1 cellular context compared by ENCODE assay signal in the genomic region with DNA sequence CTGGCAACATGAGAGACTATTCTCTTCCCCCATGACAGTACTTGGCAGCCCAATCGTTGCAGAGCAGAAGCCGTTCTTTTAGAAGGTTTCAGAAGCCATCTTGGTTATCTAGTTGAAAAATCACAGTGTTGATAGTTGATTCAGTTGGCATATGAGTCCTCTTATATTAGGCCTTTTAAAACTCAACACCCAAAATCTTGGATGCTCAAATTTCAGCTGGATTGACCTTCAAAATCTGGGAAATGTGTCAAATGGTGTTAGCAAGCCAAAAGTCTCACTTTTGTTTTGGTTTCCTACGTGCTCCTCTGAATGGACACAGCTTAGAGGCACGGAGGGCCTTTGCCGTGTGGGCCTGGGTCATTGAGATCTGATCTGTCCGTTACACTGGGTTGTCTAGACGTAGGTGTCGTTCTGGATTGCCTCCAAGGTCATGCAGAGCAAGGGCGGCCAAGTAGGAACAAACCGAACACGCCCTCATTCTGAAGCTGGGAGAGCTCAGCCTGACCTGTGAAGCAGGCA.
TF ChIP-seq lines count a peak whose summit lies in the region.

No MANE protein-coding gene starts in this region.

TF ChIP-seq in IMR-90, 13 proteins besides CTCF, POLR2A, EP300 and RAD21:
- TF ChIP-seq, protein P1, sequence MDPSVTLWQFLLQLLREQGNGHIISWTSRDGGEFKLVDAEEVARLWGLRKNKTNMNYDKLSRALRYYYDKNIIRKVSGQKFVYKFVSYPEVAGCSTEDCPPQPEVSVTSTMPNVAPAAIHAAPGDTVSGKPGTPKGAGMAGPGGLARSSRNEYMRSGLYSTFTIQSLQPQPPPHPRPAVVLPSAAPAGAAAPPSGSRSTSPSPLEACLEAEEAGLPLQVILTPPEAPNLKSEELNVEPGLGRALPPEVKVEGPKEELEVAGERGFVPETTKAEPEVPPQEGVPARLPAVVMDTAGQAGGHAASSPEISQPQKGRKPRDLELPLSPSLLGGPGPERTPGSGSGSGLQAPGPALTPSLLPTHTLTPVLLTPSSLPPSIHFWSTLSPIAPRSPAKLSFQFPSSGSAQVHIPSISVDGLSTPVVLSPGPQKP (IDR thresholded peaks at IDR 0.05; ENCODE audit: borderline replicate concordance, low read depth, low read length) = no peak
- TF ChIP-seq NFE2L2 (IDR thresholded peaks at IDR 0.05; ENCODE audit: low read depth, low read length) (no peak), CEBPB (IDR thresholded peaks at IDR 0.05; ENCODE audit: low read depth, low read length) (no peak), BHLHE40 (IDR thresholded peaks at IDR 0.05; ENCODE audit: low read depth, low read length) (no peak), RFX5 (IDR thresholded peaks at IDR 0.05; ENCODE audit: low read depth, low read length) (no peak), FOS (IDR thresholded peaks at IDR 0.05; ENCODE audit: low read depth, low read length) (no peak), SMC3 (IDR thresholded peaks at IDR 0.05; ENCODE audit: low read depth, low read length) (no peak), MAZ (IDR thresholded peaks at IDR 0.05; ENCODE audit: borderline replicate concordance, low read depth, low read length) (no peak)
- TF ChIP-seq, protein P2, sequence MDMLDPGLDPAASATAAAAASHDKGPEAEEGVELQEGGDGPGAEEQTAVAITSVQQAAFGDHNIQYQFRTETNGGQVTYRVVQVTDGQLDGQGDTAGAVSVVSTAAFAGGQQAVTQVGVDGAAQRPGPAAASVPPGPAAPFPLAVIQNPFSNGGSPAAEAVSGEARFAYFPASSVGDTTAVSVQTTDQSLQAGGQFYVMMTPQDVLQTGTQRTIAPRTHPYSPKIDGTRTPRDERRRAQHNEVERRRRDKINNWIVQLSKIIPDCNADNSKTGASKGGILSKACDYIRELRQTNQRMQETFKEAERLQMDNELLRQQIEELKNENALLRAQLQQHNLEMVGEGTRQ (IDR thresholded peaks at IDR 0.05; ENCODE audit: low read depth, low read length) = no peak
